9 cellular contexts compared by ENCODE assay signal in genomic region chr14:91369628-91370445, GRCh38. TPM values are rescaled to one million over a fixed set of nuclear protein-coding genes. Genes with fewer than 3 reads are reported as not detected.
DNase-seq lines count a peak whose midpoint lies in the region; ATAC-seq and TF ChIP-seq lines count a peak whose summit lies in the region.
"Had no signal": no experiment of that assay in that cellular context is flagged by ENCODE, and none has a peak within 500 bp of the region (broad histone marks: within the 10 kb centered on the region; RNA-seq: fewer than 3 reads in every experiment).

No MANE protein-coding gene starts in this region.

- H2BK12ac ChIP-seq in mesenchymal stem cell (ENCODE audit: low read length in 2 of 2) = no peak overlapping the region

- H3K27ac ChIP-seq in WERI-Rb-1 (peak overlapping the region; percentile 87), transverse colon (peak overlapping the region in 3 of 4 donors; percentile 14 to 43 (median 31)), mesenchymal stem cell (ENCODE audit: low read length, poor library complexity, severe bottlenecking) (no peak overlapping the region), psoas muscle (no peak overlapping the region)

- in situ Hi-C loops in transverse colon (cut with MboI; ENCODE audit: low pct_ligation_motif_present in 1 of 4, low pct_unique_long_range_greater_than_20kb in 1 of 4, low sequenced_read_pairs in 3 of 4) = no loop called here

- ATAC-seq in psoas muscle = no peak

- DNase-seq in activated effector memory CD4-positive, alpha-beta T cell treated with anti-CD3 and anti-CD28 coated beads, Interleukin-2, amount 50 U/mL, for 16 hours = peak; percentile 88
- DNase-seq in activated effector memory CD4-positive, alpha-beta T cell treated with Interleukin-2 at 50 U/mL for 16 hours = no peak
- DNase-seq in WERI-Rb-1 = peak; percentile 86
- peak; percentile 12 for DNase-seq in fibroblast of villous mesenchyme (ENCODE audit: low read depth)
- no peak for DNase-seq in transverse colon
- no peak for DNase-seq in ureter (ENCODE audit: low spot score)
- DNase-seq in mesenchymal stem cell = no peak
- DNase-seq in psoas muscle = no peak

- peaks cover 7 to 44% (median 21%) of the 10 kb centered on the region in 4 donors for H3K4me1 ChIP-seq in transverse colon
- peaks cover 19% of the 10 kb centered on the region for H3K4me1 ChIP-seq in mesenchymal stem cell (ENCODE audit: control insufficient read depth, insufficient read depth, low read depth, low read length)
- peaks cover 8% of the 10 kb centered on the region for H3K4me1 ChIP-seq in psoas muscle

- H3K9me3 ChIP-seq in WERI-Rb-1 (ENCODE audit: severe bottlenecking) (no peaks in the 10 kb centered on the region), transverse colon (no peaks in the 10 kb centered on the region), mesenchymal stem cell (ENCODE audit: control insufficient read depth, low read length) (no peaks in the 10 kb centered on the region), psoas muscle (no peaks in the 10 kb centered on the region)

- H2BK120ac ChIP-seq in mesenchymal stem cell (ENCODE audit: low read depth, low read length) = no peak overlapping the region

- no peak overlapping the region for H3K18ac ChIP-seq in mesenchymal stem cell (ENCODE audit: low read depth in 1 of 2, low read length in 2 of 2)

- peaks cover 15% of the 10 kb centered on the region for H3K36me3 ChIP-seq in WERI-Rb-1
- H3K36me3 ChIP-seq in transverse colon = no peaks in the 10 kb centered on the region
- no peaks in the 10 kb centered on the region for H3K36me3 ChIP-seq in mesenchymal stem cell (ENCODE audit: control insufficient read depth in 1 of 2, insufficient read depth in 2 of 2, low read depth in 1 of 2, low read length in 2 of 2)
- no peaks in the 10 kb centered on the region for H3K36me3 ChIP-seq in psoas muscle (ENCODE audit: insufficient read depth in 1 of 2, low read depth in 1 of 2)

- no peak overlapping the region for H3K9ac ChIP-seq in mesenchymal stem cell (ENCODE audit: low read length)

- WGBS in transverse colon (ENCODE audit: low coverage in 1 of 2), 2 donors = 38 to 42% methylated on average over 4 to 24 of the region's 24 CpGs
- 89% methylated on average over 24 of the region's 24 CpGs for WGBS in mesenchymal stem cell
- 39 to 54% (median 39%) methylated on average over 24 of the region's 24 CpGs for WGBS in psoas muscle, 3 donors

- TF ChIP-seq CTCF in WERI-Rb-1 (IDR thresholded peaks at IDR 0.05; ENCODE audit: low read depth, low read length) (no peak), fibroblast of villous mesenchyme (IDR thresholded peaks at IDR 0.05; ENCODE audit: insufficient read depth, low read depth, low read length) (no peak), transverse colon (IDR thresholded peaks at IDR 0.05) (no peak), psoas muscle (IDR thresholded peaks at IDR 0.05) (no peak)

- H3K27me3 ChIP-seq in WERI-Rb-1 (ENCODE audit: insufficient read depth, low read depth, severe bottlenecking) (no peaks in the 10 kb centered on the region), transverse colon (no peaks in the 10 kb centered on the region), mesenchymal stem cell (ENCODE audit: control insufficient read depth in 1 of 2, insufficient read depth in 1 of 2, low read length in 2 of 2) (peaks cover 0 to 87% of the 10 kb centered on the region in 2 experiments), psoas muscle (ENCODE audit: insufficient read depth in 3 of 3, low read length in 2 of 3) (peaks cover 0 to 6% (median 0%) of the 10 kb centered on the region in 3 donors)

- H3K23ac ChIP-seq in mesenchymal stem cell (ENCODE audit: low read length in 2 of 2) = no peak overlapping the region

- H3K79me1 ChIP-seq in mesenchymal stem cell (replicated peaks; ENCODE audit: low read length, poor library complexity, severe bottlenecking) = no peaks in the 10 kb centered on the region

- peak overlapping the region in 1 of 2 experiments; percentile 47 for H3K14ac ChIP-seq in mesenchymal stem cell (ENCODE audit: low read length in 2 of 2)

- no peak overlapping the region for H2BK15ac ChIP-seq in mesenchymal stem cell (ENCODE audit: low read depth, poor library complexity, severe bottlenecking)

- H3K4me2 ChIP-seq in mesenchymal stem cell (ENCODE audit: low read length, poor library complexity, severe bottlenecking) = no peak overlapping the region

- H4K91ac ChIP-seq in mesenchymal stem cell (ENCODE audit: low read length) = no peak overlapping the region

- no peak overlapping the region for H2AK5ac ChIP-seq in mesenchymal stem cell (ENCODE audit: low read length, severe bottlenecking)

- no peak overlapping the region for H3K4ac ChIP-seq in mesenchymal stem cell (ENCODE audit: low read depth in 1 of 2, low read length in 2 of 2)

- H4K8ac ChIP-seq in mesenchymal stem cell (ENCODE audit: low read length) = no peak overlapping the region

- H3K4me3 ChIP-seq in WERI-Rb-1 (ENCODE audit: low read depth, low read length) (peak overlapping the region; percentile 4), fibroblast of villous mesenchyme (ENCODE audit: low read depth, low read length) (no peak overlapping the region), transverse colon (no peak overlapping the region), mesenchymal stem cell (ENCODE audit: insufficient read depth in 1 of 2, low read depth in 1 of 2, low read length in 2 of 2) (no peak overlapping the region), psoas muscle (no peak overlapping the region)

- intact Hi-C loops in transverse colon (cut with DNase I; ENCODE audit: low total_unique reads) (no loop called here), psoas muscle (cut with DNase I) (no loop called here)

- H2AFZ ChIP-seq in mesenchymal stem cell (ENCODE audit: low read depth, low read length) = no peak overlapping the region

- no peak overlapping the region for H2BK5ac ChIP-seq in mesenchymal stem cell (ENCODE audit: low read depth, low read length, poor library complexity, severe bottlenecking)

- TF ChIP-seq EP300 in transverse colon (IDR thresholded peaks at IDR 0.05; ENCODE audit: low read depth) = no peak

- no peak for TF ChIP-seq POLR2A in transverse colon (IDR thresholded peaks at IDR 0.05)

RNA-seq across cellular contexts. Expression of gene CCDC88C, which starts 47.8 kb away (rescaled TPM):
- total RNA-seq in fibroblast of villous mesenchyme = under 0.01 and 0.32 TPM in 2 replicates
- total RNA-seq in transverse colon = 100 to 1,000 TPM in 1 of 4 donors, 10 to 100 TPM in 3; 29.5 to 171 (median 60.3) TPM
- 49.0 TPM for total RNA-seq in ureter
- polyA plus RNA-seq in mesenchymal stem cell (2013, experiment 1 of 2) = 0.25 TPM
- 0.21 TPM for polyA plus RNA-seq in mesenchymal stem cell (2013, experiment 2 of 2)
- total RNA-seq in psoas muscle = 1 to 10 TPM; 2.4 to 3.9 (median 2.9) TPM
- 1 to 10 TPM in 2 of 3 donors, under 1 TPM in 1; 0.49 to 1.3 (median 1.2) TPM for polyA plus RNA-seq in psoas muscle
- polyA plus RNA-seq: BJ had no signal

Comparison
In these comparisons a context has a peak if more than half of its experiments do, and no peak if none do; other contexts are left out.
1. DNase-seq: peak in activated effector memory CD4-positive, alpha-beta T cell treated with anti-CD3 and anti-CD28 coated beads, Interleukin-2, amount 50 U/mL, for 16 hours (single experiment), WERI-Rb-1 (single experiment) and fibroblast of villous mesenchyme (single experiment); none in activated effector memory CD4-positive, alpha-beta T cell treated with Interleukin-2 at 50 U/mL for 16 hours (single experiment), transverse colon (single experiment), ureter (single experiment), mesenchymal stem cell (single experiment) and psoas muscle (0 of 2).
2. H3K27ac ChIP-seq: peak in WERI-Rb-1 (single experiment) and transverse colon (3 of 4); none in mesenchymal stem cell (single experiment) and psoas muscle (single experiment).
3. RNA of gene CCDC88C, which starts 47.8 kb away (total RNA-seq): 29.5 to 171 TPM in transverse colon and 49.0 TPM in ureter (single experiment); 2.4 to 3.9 TPM in psoas muscle and under 0.01 to 0.32 TPM in fibroblast of villous mesenchyme; every median in the first group is over 4 times any median in the second.